22 cellular contexts compared by ENCODE assay signal in genomic region chr5:32778403-32778802, GRCh38.
DNase-seq lines count a peak whose midpoint lies in the region; ATAC-seq, FAIRE-seq and TF ChIP-seq lines count a peak whose summit lies in the region.
"Had no signal": no experiment of that assay in that cellular context is flagged by ENCODE, and none has a peak within 500 bp of the region (broad histone marks: within the 10 kb centered on the region; RNA-seq: fewer than 3 reads in every experiment).

No MANE protein-coding gene starts in this region.

- no TSS peak for BruUV-seq in HepG2 (replicated peaks; lab: Mats Ljungman, UMichigan)

- CTCF ChIA-PET in HepG2 (lab: Yijun Ruan, JAX; ENCODE audit: low intra/inter-chr PET ratio, low total read pairs) = no interaction called here

- no peaks in the 10 kb centered on the region for H3K36me3 ChIP-seq in HepG2 (replicated peaks in 1 of 2; ENCODE audit: control insufficient read depth in 1 of 2, insufficient read depth in 2 of 2, low read length in 2 of 2)
- H3K36me3 ChIP-seq in subcutaneous abdominal adipose tissue (ENCODE audit: control insufficient read depth in 5 of 5, insufficient read depth in 5 of 5, low read length in 5 of 5) = peaks cover 0 to 6% (median 0%) of the 10 kb centered on the region in 5 donors

- no peak for TF ChIP-seq CTCF in HepG2 (CRISPR knock-in tag; IDR thresholded peaks at IDR 0.05)

- peak; percentile 76 for ATAC-seq in HepG2
- ATAC-seq in GM19023 (IDR thresholded peaks at IDR 0.05; ENCODE audit: unreplicated experiment) = no peak
- ATAC-seq: A549 had no signal

- H3K4me2 ChIP-seq in HepG2 (ENCODE audit: low read depth, low read length) = 0 out of 2 replicates have a peak overlapping the region, but pooled peaks have one; percentile 18
- H3K4me2 ChIP-seq: A549 had no signal

- 4% methylated on average over 2 of the region's 2 CpGs for WGBS in HepG2 (ENCODE audit: low lambda C conversion rate)

- H2AFZ ChIP-seq in HepG2 (ENCODE audit: low read length) = no peak overlapping the region
- H2AFZ ChIP-seq: GM23248 had no signal

- in situ Hi-C loops in HepG2 (cut with HindIII; ENCODE audit: extremely low pct_ligation_motif_present, low pct_unique_long_range_greater_than_20kb) = no loop called here

- peak; percentile 36 for FAIRE-seq in HTR-8/SVneo (lab: Jason Lieb, UNC)
- peak; percentile 32 for FAIRE-seq in HepG2 (lab: Jason Lieb, UNC)
- FAIRE-seq: A549, GM12891, GM18507, GM19239, H1 had no signal

- TF ChIP-seq RAD21 in HepG2 (CRISPR knock-in tag; IDR thresholded peaks at IDR 0.05) = no peak

- H3K9ac ChIP-seq in HepG2 (ENCODE audit: insufficient read depth, low read depth, low read length) = no peak overlapping the region
- H3K9ac ChIP-seq in subcutaneous abdominal adipose tissue (ENCODE audit: low read length in 5 of 5) = no peak overlapping the region
- H3K9ac ChIP-seq: GM23248 had no signal

- H3K9me3 ChIP-seq in HepG2 (ENCODE audit: low read length) (no peaks in the 10 kb centered on the region), subcutaneous abdominal adipose tissue (ENCODE audit: control insufficient read depth in 5 of 5, low read length in 5 of 5) (peaks cover 0 to 4% (median 0%) of the 10 kb centered on the region in 5 donors)

- TF ChIP-seq POLR2A in HepG2 (IDR thresholded peaks at IDR 0.05; ENCODE audit: insufficient read depth in 1 of 2, low read depth in 2 of 2, low read length in 2 of 2) = no peak

- H4K20me1 ChIP-seq in HepG2 (ENCODE audit: insufficient read depth, low read length) = no peaks in the 10 kb centered on the region

- no peaks in the 10 kb centered on the region for H3K79me2 ChIP-seq in HepG2 (ENCODE audit: insufficient read depth, low read length)

- intact Hi-C loops in HepG2 (cut with micrococcal nuclease; ENCODE audit: unreplicated experiment) = no loop called here

- H3K4me1 ChIP-seq in HepG2 (ENCODE audit: insufficient read depth, low read length) (peaks cover 26% of the 10 kb centered on the region), subcutaneous abdominal adipose tissue (ENCODE audit: control insufficient read depth in 5 of 5, insufficient read depth in 5 of 5, low read length in 5 of 5) (peaks cover 0 to 45% (median 27%) of the 10 kb centered on the region in 5 donors)
- H3K4me1 ChIP-seq: A549 had no signal

- H3K4me3 ChIP-seq in HepG2 (replicated peaks in 1 of 3; ENCODE audit: insufficient read depth in 1 of 3, low read depth in 2 of 3, low read length in 3 of 3) (no peak overlapping the region), subcutaneous abdominal adipose tissue (ENCODE audit: low read depth in 1 of 5, low read length in 5 of 5) (no peak overlapping the region)
- H3K4me3 ChIP-seq: A549, GM23248 had no signal

- TF ChIP-seq EP300 in HepG2 (IDR thresholded peaks at IDR 0.05; ENCODE audit: low read depth in 2 of 2, low read length in 2 of 2) (no peak), HepG2 (CRISPR knock-in tag; IDR thresholded peaks at IDR 0.05; ENCODE audit: borderline replicate concordance) (no peak)

- H3K27ac ChIP-seq in HepG2 (ENCODE audit: extremely low read length, insufficient read depth, low read length) = no peak overlapping the region
- peak overlapping the region; percentile 75 for H3K27ac ChIP-seq in subcutaneous abdominal adipose tissue (ENCODE audit: low read depth, low read length)
- H3K27ac ChIP-seq: A549, GM23248 had no signal

- DNase-seq in HTR-8/SVneo (ENCODE audit: insufficient read length, low spot score) = no peak
- DNase-seq in HepG2 (ENCODE audit: low spot score) = no peak
- no peak for DNase-seq in ureter (ENCODE audit: low spot score)
- DNase-seq in NAMALWA (ENCODE audit: low spot score) = no peak
- DNase-seq: 8988T; C1 segment of cervical spinal cord; Calu3; CD4-positive, alpha-beta memory T cell; COR-L47; DMS53; DMS79 treated with DMSO at 0.1 percent for 48 hours; GF-D8; H7; HCEC 1CT had no signal

- H3K27me3 ChIP-seq in HepG2 (ENCODE audit: control insufficient read depth in 1 of 2, insufficient read depth in 2 of 2, low read length in 2 of 2) (no peaks in the 10 kb centered on the region; a peak in 1 of 5 replicates), subcutaneous abdominal adipose tissue (ENCODE audit: control insufficient read depth in 5 of 5, insufficient read depth in 4 of 5, low read length in 5 of 5) (no peaks in the 10 kb centered on the region)

- POLR2A ChIA-PET in HepG2 (lab: Yijun Ruan, JAX) = no interaction called here

TF ChIP-seq in HepG2, 621 proteins besides CTCF, POLR2A, EP300 and RAD21:
- peak; percentile 94 for TF ChIP-seq PPARG (CRISPR knock-in tag; conservative IDR thresholded peaks at IDR 0.05)
- TF ChIP-seq ZFP82 (CRISPR knock-in tag; IDR thresholded peaks at IDR 0.05; ENCODE audit: borderline replicate concordance) = no peak
- TF ChIP-seq ZNF382 (CRISPR knock-in tag; IDR thresholded peaks at IDR 0.05; ENCODE audit: borderline replicate concordance) = no peak
- no peak for TF ChIP-seq ZKSCAN8 (CRISPR knock-in tag; IDR thresholded peaks at IDR 0.05; ENCODE audit: borderline replicate concordance)
- TF ChIP-seq HNF4A (CRISPR knock-in tag; IDR thresholded peaks at IDR 0.05) = peak; percentile 49; the same call in 1 of the 2 replicates
- peak; percentile 55; the same call in 1 of the 2 replicates for TF ChIP-seq RXRB (CRISPR knock-in tag; IDR thresholded peaks at IDR 0.05; ENCODE audit: borderline replicate concordance)
- peak; percentile 34; the same call in 1 of the 2 replicates for TF ChIP-seq PAXIP1 (CRISPR knock-in tag; conservative IDR thresholded peaks at IDR 0.05)
- TF ChIP-seq AHDC1 (CRISPR knock-in tag; IDR thresholded peaks at IDR 0.05; ENCODE audit: borderline replicate concordance) = peak; percentile 50; the same call in 1 of the 2 replicates
